10 cellular contexts compared by ENCODE assay signal in the genomic region with DNA sequence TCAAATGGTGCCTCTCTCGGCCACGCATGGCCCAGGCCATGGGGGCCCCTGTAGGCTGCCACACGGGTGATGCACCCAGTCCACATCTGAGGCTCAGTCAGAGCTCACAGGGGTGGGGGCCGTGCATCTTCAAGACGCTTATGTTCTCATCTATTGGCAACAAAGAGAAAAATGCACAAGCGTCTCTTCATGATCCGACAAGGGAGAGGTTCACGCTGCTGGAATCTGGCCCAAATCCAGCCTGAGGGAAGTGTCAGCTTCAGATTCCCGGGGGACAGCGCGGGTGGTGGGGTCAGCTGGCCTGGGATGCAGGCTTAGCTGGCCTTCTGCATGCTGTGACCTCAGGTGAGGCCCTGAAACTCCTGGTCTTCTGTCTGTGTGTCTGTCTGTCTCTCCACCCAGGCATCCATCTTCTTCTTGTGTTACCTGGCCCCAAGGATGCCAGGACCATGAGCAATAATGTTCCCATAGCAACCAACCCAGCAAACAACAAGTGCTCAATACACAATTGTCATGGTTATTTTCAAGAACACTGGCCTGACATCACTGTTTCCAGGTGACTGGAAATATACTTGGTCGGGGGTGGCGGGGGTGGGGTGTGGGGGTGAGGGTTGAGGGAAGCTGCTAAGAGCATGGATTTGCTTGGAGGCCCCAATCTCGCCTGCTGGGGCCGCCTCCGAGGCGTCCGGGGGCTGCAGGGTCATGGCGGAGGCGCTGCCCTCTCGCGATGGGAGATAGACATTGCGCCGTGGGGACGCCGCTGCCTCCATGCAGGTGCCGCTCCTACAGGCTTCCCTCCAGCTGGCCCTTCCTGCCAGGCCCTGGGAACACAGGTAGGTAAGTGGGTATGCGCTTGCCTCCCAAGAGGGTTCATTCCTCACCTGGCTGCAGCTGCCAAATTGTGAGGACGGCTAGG. TPM values are rescaled to one million over a fixed set of nuclear protein-coding genes. Genes with fewer than 3 reads are reported as not detected.
DNase-seq lines count a peak whose midpoint lies in the region; ATAC-seq and TF ChIP-seq lines count a peak whose summit lies in the region.
"Had no signal": no experiment of that assay in that cellular context is flagged by ENCODE, and none has a peak within 500 bp of the region (broad histone marks: within the 10 kb centered on the region; RNA-seq: fewer than 3 reads in every experiment).

No MANE protein-coding gene starts in this region.

- no peak overlapping the region for H3K4me2 ChIP-seq in MM.1S (ENCODE audit: low read depth, low read length)

- H3K27me3 ChIP-seq in HUES6 (ENCODE audit: control insufficient read depth, insufficient read depth, low read length) (no peaks in the 10 kb centered on the region), MM.1S (replicated peaks; ENCODE audit: insufficient read depth, low read length) (peaks cover 100% of the 10 kb centered on the region)

- H3K9ac ChIP-seq in HUES6 (ENCODE audit: low read length) (peak overlapping the region; percentile 50), MM.1S (ENCODE audit: low read length) (no peak overlapping the region)

- DNase-seq in NCI-H345 (lab: John Stamatoyannopoulos, UW) = peak; percentile 70
- no peak for DNase-seq in NCI-H345 treated with DMSO at 0.1 percent for 48 hours (lab: John Stamatoyannopoulos, UW; ENCODE audit: unreplicated experiment)
- peak; percentile 78 for DNase-seq in ecto neural progenitor cell (ENCODE audit: low spot score)
- no peak for DNase-seq in osteocyte (ENCODE audit: extremely low spot score, unreplicated experiment)
- no peak for DNase-seq in CD14-positive monocyte (ENCODE audit: low spot score)
- no peak for DNase-seq in MM.1S
- DNase-seq: ACHN; activated effector memory CD4-positive, alpha-beta T cell treated with anti-CD3 and anti-CD28 coated beads, Interleukin-2, amount 50 U/mL, for 16 hours had no signal

- H3K4me3 Mint-ChIP-seq in osteocyte (ENCODE audit: unreplicated experiment) (no peak overlapping the region), CD14-positive monocyte (no peak overlapping the region)

- H3K36me3 Mint-ChIP-seq in osteocyte (ENCODE audit: unreplicated experiment) (no peaks in the 10 kb centered on the region), CD14-positive monocyte (no peaks in the 10 kb centered on the region)

- TF ChIP-seq CTCF in osteocyte (IDR thresholded peaks at IDR 0.05) (peak; percentile 11), CD14-positive monocyte (IDR thresholded peaks at IDR 0.05) (no peak), MM.1S (IDR thresholded peaks at IDR 0.05; ENCODE audit: low read length) (no peak)

- H3K27me3 Mint-ChIP-seq in osteocyte (ENCODE audit: unreplicated experiment) (peaks cover 38% of the 10 kb centered on the region), CD14-positive monocyte (ENCODE audit: low read depth in 3 of 3) (peaks cover 2 to 24% (median 18%) of the 10 kb centered on the region in 3 donors)

- H3K4me3 ChIP-seq in HUES6 (ENCODE audit: low read depth, low read length) (peak overlapping the region; percentile 9; the same call in 1 of the 2 replicates), MM.1S (ENCODE audit: low read length) (no peak overlapping the region)

- H3K27ac Mint-ChIP-seq in osteocyte (ENCODE audit: unreplicated experiment) (no peak overlapping the region), CD14-positive monocyte (no peak overlapping the region)

- intact Hi-C loops in CD14-positive monocyte (cut with micrococcal nuclease) = no loop called here

- H2AFZ ChIP-seq in MM.1S (ENCODE audit: low read length) = no peak overlapping the region

- H3K9me3 ChIP-seq in HUES6 (ENCODE audit: control insufficient read depth, insufficient read depth, low read depth, low read length) (peaks cover 6% of the 10 kb centered on the region), MM.1S (replicated peaks; ENCODE audit: insufficient read depth, low read length) (no peaks in the 10 kb centered on the region)

- H3K4me1 Mint-ChIP-seq in osteocyte (ENCODE audit: unreplicated experiment) = no peaks in the 10 kb centered on the region
- no peaks in the 10 kb centered on the region for H3K4me1 Mint-ChIP-seq in CD14-positive monocyte

- H3K79me2 ChIP-seq in MM.1S (ENCODE audit: low read length) = no peaks in the 10 kb centered on the region

- H4K20me1 ChIP-seq in MM.1S (ENCODE audit: insufficient read depth, low read length) = no peaks in the 10 kb centered on the region

- H3F3A ChIP-seq in MM.1S (ENCODE audit: insufficient read depth, low read length) = no peaks in the 10 kb centered on the region

- H3K36me3 ChIP-seq in HUES6 (ENCODE audit: control insufficient read depth, insufficient read depth, low read length) = no peaks in the 10 kb centered on the region
- H3K36me3 ChIP-seq in MM.1S (replicated peaks; ENCODE audit: insufficient read depth, low read length) = no peaks in the 10 kb centered on the region

- no peaks in the 10 kb centered on the region for H3K9me2 ChIP-seq in MM.1S (replicated peaks; ENCODE audit: insufficient read depth, low read length)

- H3K4me1 ChIP-seq in HUES6 (ENCODE audit: control insufficient read depth, insufficient read depth, low read length) (peaks cover 26% of the 10 kb centered on the region), MM.1S (ENCODE audit: low read length) (no peaks in the 10 kb centered on the region)

- H3K9me3 Mint-ChIP-seq in osteocyte (ENCODE audit: unreplicated experiment) = no peaks in the 10 kb centered on the region
- peaks cover 0 to 4% (median 0%) of the 10 kb centered on the region in 7 donors for H3K9me3 Mint-ChIP-seq in CD14-positive monocyte

- no peak for ATAC-seq in GM19467 (IDR thresholded peaks at IDR 0.05; ENCODE audit: unreplicated experiment)

- H3K27ac ChIP-seq in HUES6 (ENCODE audit: low read depth, low read length) = peak overlapping the region; percentile 81
- H3K27ac ChIP-seq in MM.1S (ENCODE audit: low read length) = no peak overlapping the region

RNA-seq across cellular contexts. Expression of a gene that starts 48.3 kb away (rescaled TPM):
- total RNA-seq in osteocyte = 0.24 and 0.31 TPM in 2 replicates
- not detected for polyA plus RNA-seq in CD14-positive monocyte

Comparison
In these comparisons a context has a peak if more than half of its experiments do, and no peak if none do; other contexts are left out.
1. DNase-seq: peak in NCI-H345 (single experiment) and ecto neural progenitor cell (single experiment); none in NCI-H345 treated with DMSO at 0.1 percent for 48 hours (single experiment), osteocyte (single experiment), CD14-positive monocyte (single experiment) and MM.1S (single experiment).